1 cellular context compared by ENCODE assay signal in genomic region chr17:79921411-79922160, GRCh38.
TF ChIP-seq lines count a peak whose summit lies in the region.

No MANE protein-coding gene starts in this region.

TF ChIP-seq in HepG2, 621 proteins besides CTCF, POLR2A, EP300 and RAD21 (continued from another document):
- TF ChIP-seq HNF1A (IDR thresholded peaks at IDR 0.05; ENCODE audit: low read depth) (no peak), HNF1A (CRISPR knock-in tag; IDR thresholded peaks at IDR 0.05; ENCODE audit: borderline replicate concordance) (no peak), KDM1A (CRISPR knock-in tag; IDR thresholded peaks at IDR 0.05) (peak; percentile 75; the same call in 1 of the 2 replicates), ZNF616 (CRISPR knock-in tag; IDR thresholded peaks at IDR 0.05; ENCODE audit: low read depth) (no peak), MTA1 (CRISPR knock-in tag; IDR thresholded peaks at IDR 0.05; ENCODE audit: borderline replicate concordance) (no peak), ZNF629 (CRISPR knock-in tag; conservative IDR thresholded peaks at IDR 0.05) (peak; percentile 97), ZNF350 (CRISPR knock-in tag; IDR thresholded peaks at IDR 0.05; ENCODE audit: borderline replicate concordance, low read depth) (0 out of 2 replicates have a peak, but pooled peaks have one; percentile 22), TAF1 (CRISPR knock-in tag; IDR thresholded peaks at IDR 0.05) (no peak), LRRFIP1 (CRISPR knock-in tag; conservative IDR thresholded peaks at IDR 0.05) (no peak), THAP11 (CRISPR knock-in tag; IDR thresholded peaks at IDR 0.05) (no peak), GPBP1L1 (CRISPR knock-in tag; IDR thresholded peaks at IDR 0.05) (no peak), SAFB2 (CRISPR knock-in tag; IDR thresholded peaks at IDR 0.05; ENCODE audit: borderline replicate concordance, low read depth) (no peak), ZNF570 (CRISPR knock-in tag; IDR thresholded peaks at IDR 0.05; ENCODE audit: borderline replicate concordance) (no peak), RXRA (CRISPR knock-in tag; IDR thresholded peaks at IDR 0.05) (no peak), YY1 (IDR thresholded peaks at IDR 0.05; ENCODE audit: insufficient read depth, insufficient replicate concordance, low read depth, low read length) (no peak), TOE1 (CRISPR knock-in tag; IDR thresholded peaks at IDR 0.05) (no peak), ZNF180 (CRISPR knock-in tag; IDR thresholded peaks at IDR 0.05; ENCODE audit: borderline replicate concordance, low read depth) (no peak), ZNF672 (CRISPR knock-in tag; IDR thresholded peaks at IDR 0.05) (no peak), POLR2G (IDR thresholded peaks at IDR 0.05; ENCODE audit: low read depth, low read length) (no peak), SMAD3 (CRISPR knock-in tag; IDR thresholded peaks at IDR 0.05) (no peak), ZBTB40 (IDR thresholded peaks at IDR 0.05) (no peak), ZBTB40 (CRISPR knock-in tag; IDR thresholded peaks at IDR 0.05) (no peak), TERF1 (CRISPR knock-in tag; IDR thresholded peaks at IDR 0.05) (no peak), ZFP91 (CRISPR knock-in tag; IDR thresholded peaks at IDR 0.05; ENCODE audit: borderline replicate concordance) (0 out of 2 replicates have a peak, but pooled peaks have one; percentile 33), ESRRA (CRISPR knock-in tag; IDR thresholded peaks at IDR 0.05; ENCODE audit: low read depth) (peak; percentile 86; the same call in 1 of the 2 replicates)
TF ChIP-seq in HepG2: peak in this region for 8.
